ENCODE assay signal across 8 cellular contexts in the genomic region with DNA sequence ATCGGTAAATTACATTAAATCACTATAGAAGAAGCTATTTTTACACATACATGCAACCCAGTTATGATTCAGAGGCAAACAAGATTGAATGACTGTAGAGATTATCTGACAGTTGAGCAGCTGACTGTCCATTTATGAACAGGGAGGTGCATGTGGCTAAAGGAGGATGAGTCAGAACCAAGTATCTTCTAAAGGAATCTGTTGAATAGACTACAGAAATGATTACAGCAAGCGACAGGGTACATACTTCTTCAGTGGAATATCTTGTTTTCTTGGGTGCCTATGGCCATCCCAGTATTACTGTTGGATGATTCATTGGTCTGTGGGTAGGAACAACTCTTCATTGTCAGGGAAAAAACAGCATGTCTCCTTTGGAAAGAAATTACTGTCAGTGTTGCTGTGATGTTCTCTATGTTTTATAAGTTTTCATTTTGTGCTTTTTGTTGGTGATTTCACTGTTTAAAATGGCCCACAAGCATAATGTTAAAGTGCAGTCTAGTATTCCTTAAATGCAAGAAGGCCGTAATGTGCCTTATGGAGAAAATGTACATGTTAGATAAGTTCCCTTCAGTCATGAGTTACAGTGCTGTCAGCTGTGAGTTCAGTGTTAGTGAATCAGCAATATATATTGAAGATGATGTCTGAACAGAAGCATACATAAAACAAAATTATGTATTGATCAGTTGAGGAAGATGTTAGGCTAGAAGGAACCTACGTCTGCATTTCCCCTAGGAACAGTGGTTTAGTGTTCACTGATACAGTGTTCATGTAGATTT. TPM values are rescaled to one million over a fixed set of nuclear protein-coding genes. Genes with fewer than 3 reads are reported as not detected.
A peak's percentile ranks its signal among the peaks of the same experiment; 100 is the strongest.
DNase-seq lines count a peak whose midpoint lies in the region; ATAC-seq and TF ChIP-seq lines count a peak whose summit lies in the region.

No MANE protein-coding gene starts in this region.

- no peaks in the 10 kb centered on the region for H3K9me3 Mint-ChIP-seq in naive thymus-derived CD8-positive, alpha-beta T cell
- H3K9me3 Mint-ChIP-seq in WTC11 = no peaks in the 10 kb centered on the region

- peaks cover 0 to 11% (median 2%) of the 10 kb centered on the region in 3 donors for H3K36me3 Mint-ChIP-seq in naive thymus-derived CD8-positive, alpha-beta T cell
- H3K36me3 Mint-ChIP-seq in WTC11 = 0 out of 2 replicates have a peak, but pooled peaks cover 2% of the 10 kb centered on the region

- H3K36me3 ChIP-seq in adipocyte (ENCODE audit: control insufficient read depth, insufficient read depth, low read length, severe bottlenecking) = peaks cover 3% of the 10 kb centered on the region

- no peak for TF ChIP-seq CTCF in WTC11 (IDR thresholded peaks at IDR 0.05)

- POLR2A ChIA-PET in naive thymus-derived CD8-positive, alpha-beta T cell (lab: Charles Lee) = interaction anchor here (0.6 to 1.3 kb wide), 4 partner anchors 10 to 99 kb away, joined by 3 to 6 read pairs (median 5); no protein-coding TSS in a partner anchor
- POLR2A ChIA-PET in WTC11 (lab: Charles Lee) = no interaction called here

- no peaks in the 10 kb centered on the region for H3K27me3 Mint-ChIP-seq in naive thymus-derived CD8-positive, alpha-beta T cell
- H3K27me3 Mint-ChIP-seq in WTC11 (ENCODE audit: low read depth) = no peaks in the 10 kb centered on the region

- H3K27ac Mint-ChIP-seq in naive thymus-derived CD8-positive, alpha-beta T cell = peak overlapping the region in 8 of 10 donors; percentile 50 to 81 (median 60)
- H3K27ac Mint-ChIP-seq in WTC11 = no peak overlapping the region

- H3K27me3 ChIP-seq in adipocyte (replicated peaks; ENCODE audit: control insufficient read depth, insufficient read depth, low read length) = no peaks in the 10 kb centered on the region

- H3K9me3 ChIP-seq in adipocyte (ENCODE audit: control insufficient read depth, low read length) = no peaks in the 10 kb centered on the region

- peak; percentile 55 for ATAC-seq in HG03442 (IDR thresholded peaks at IDR 0.05; ENCODE audit: unreplicated experiment)
- no peak for ATAC-seq in naive thymus-derived CD8-positive, alpha-beta T cell
- no peak for ATAC-seq in WTC11
- no peak for ATAC-seq in HG03025 (IDR thresholded peaks at IDR 0.05; ENCODE audit: low FRiP score, unreplicated experiment)

- DNase-seq in GM04503 (ENCODE audit: low read depth) (peak; percentile 96), adipocyte (ENCODE audit: low read depth) (peak; percentile 80), WTC11 (ENCODE audit: low spot score) (no peak), NCI-H1048 (lab: John Stamatoyannopoulos, UW) (no peak)
- DNase-seq in naive thymus-derived CD8-positive, alpha-beta T cell = no peak
- DNase-seq in central memory CD4-positive, alpha-beta T cell = no peak

- CTCF ChIA-PET in WTC11 (lab: Charles Lee) = no interaction called here

- H3K4me1 Mint-ChIP-seq in naive thymus-derived CD8-positive, alpha-beta T cell = peaks cover 18 to 59% (median 44%) of the 10 kb centered on the region in 4 donors
- H3K4me1 Mint-ChIP-seq in WTC11 = no peaks in the 10 kb centered on the region

- peak overlapping the region; percentile 1 for H3K9ac ChIP-seq in adipocyte (ENCODE audit: low read length)

- no peak overlapping the region for H3K4me3 ChIP-seq in adipocyte (ENCODE audit: low read length)

- peaks cover 18% of the 10 kb centered on the region for H3K4me1 ChIP-seq in adipocyte (ENCODE audit: control insufficient read depth, insufficient read depth, low read length)

- no peak overlapping the region for H3K4me3 Mint-ChIP-seq in naive thymus-derived CD8-positive, alpha-beta T cell
- H3K4me3 Mint-ChIP-seq in WTC11 = no peak overlapping the region

TF ChIP-seq in WTC11, 78 proteins besides CTCF, POLR2A, EP300 and RAD21 (continues in another document):
- TF ChIP-seq, protein P1, sequence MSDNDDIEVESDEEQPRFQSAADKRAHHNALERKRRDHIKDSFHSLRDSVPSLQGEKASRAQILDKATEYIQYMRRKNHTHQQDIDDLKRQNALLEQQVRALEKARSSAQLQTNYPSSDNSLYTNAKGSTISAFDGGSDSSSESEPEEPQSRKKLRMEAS (CRISPR knock-in tag; IDR thresholded peaks at IDR 0.05) = no peak
- TF ChIP-seq, protein P2, sequence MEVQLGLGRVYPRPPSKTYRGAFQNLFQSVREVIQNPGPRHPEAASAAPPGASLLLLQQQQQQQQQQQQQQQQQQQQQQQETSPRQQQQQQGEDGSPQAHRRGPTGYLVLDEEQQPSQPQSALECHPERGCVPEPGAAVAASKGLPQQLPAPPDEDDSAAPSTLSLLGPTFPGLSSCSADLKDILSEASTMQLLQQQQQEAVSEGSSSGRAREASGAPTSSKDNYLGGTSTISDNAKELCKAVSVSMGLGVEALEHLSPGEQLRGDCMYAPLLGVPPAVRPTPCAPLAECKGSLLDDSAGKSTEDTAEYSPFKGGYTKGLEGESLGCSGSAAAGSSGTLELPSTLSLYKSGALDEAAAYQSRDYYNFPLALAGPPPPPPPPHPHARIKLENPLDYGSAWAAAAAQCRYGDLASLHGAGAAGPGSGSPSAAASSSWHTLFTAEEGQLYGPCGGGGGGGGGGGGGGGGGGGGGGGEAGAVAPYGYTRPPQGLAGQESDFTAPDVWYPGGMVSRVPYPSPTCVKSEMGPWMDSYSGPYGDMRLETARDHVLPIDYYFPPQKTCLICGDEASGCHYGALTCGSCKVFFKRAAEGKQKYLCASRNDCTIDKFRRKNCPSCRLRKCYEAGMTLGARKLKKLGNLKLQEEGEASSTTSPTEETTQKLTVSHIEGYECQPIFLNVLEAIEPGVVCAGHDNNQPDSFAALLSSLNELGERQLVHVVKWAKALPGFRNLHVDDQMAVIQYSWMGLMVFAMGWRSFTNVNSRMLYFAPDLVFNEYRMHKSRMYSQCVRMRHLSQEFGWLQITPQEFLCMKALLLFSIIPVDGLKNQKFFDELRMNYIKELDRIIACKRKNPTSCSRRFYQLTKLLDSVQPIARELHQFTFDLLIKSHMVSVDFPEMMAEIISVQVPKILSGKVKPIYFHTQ (CRISPR knock-in tag; IDR thresholded peaks at IDR 0.05) = no peak
- TF ChIP-seq IRF2 (CRISPR knock-in tag; IDR thresholded peaks at IDR 0.05; ENCODE audit: borderline replicate concordance, low read depth) (no peak), NFATC4 (CRISPR knock-in tag; IDR thresholded peaks at IDR 0.05) (no peak), AFF4 (CRISPR knock-in tag; IDR thresholded peaks at IDR 0.05; ENCODE audit: borderline replicate concordance) (no peak), E2F1 (CRISPR knock-in tag; IDR thresholded peaks at IDR 0.05) (no peak), NR2C2 (CRISPR knock-in tag; IDR thresholded peaks at IDR 0.05) (no peak), ZNF121 (CRISPR knock-in tag; IDR thresholded peaks at IDR 0.05) (no peak)
- TF ChIP-seq, protein P3, sequence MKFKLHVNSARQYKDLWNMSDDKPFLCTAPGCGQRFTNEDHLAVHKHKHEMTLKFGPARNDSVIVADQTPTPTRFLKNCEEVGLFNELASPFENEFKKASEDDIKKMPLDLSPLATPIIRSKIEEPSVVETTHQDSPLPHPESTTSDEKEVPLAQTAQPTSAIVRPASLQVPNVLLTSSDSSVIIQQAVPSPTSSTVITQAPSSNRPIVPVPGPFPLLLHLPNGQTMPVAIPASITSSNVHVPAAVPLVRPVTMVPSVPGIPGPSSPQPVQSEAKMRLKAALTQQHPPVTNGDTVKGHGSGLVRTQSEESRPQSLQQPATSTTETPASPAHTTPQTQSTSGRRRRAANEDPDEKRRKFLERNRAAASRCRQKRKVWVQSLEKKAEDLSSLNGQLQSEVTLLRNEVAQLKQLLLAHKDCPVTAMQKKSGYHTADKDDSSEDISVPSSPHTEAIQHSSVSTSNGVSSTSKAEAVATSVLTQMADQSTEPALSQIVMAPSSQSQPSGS (CRISPR knock-in tag; IDR thresholded peaks at IDR 0.05; ENCODE audit: borderline replicate concordance, low read depth) = no peak

RNA-seq across cellular contexts. Expression of gene CBFB, which starts 27.0 kb away (rescaled TPM):
- 10 to 100 TPM; 91.4 to 95.0 TPM for total RNA-seq in naive thymus-derived CD8-positive, alpha-beta T cell
- 10 to 100 TPM; 61.2 to 79.8 (median 73.5) TPM for polyA plus RNA-seq in naive thymus-derived CD8-positive, alpha-beta T cell
- total RNA-seq in WTC11 (2021) = 36.9 to 40.9 TPM (median 37.1 TPM) in 3 replicates

RNA-seq across cellular contexts. Expression of gene PHAF1, which starts 53.8 kb away (rescaled TPM):
- total RNA-seq in naive thymus-derived CD8-positive, alpha-beta T cell = 10 to 100 TPM; 21.4 to 23.3 TPM
- polyA plus RNA-seq in naive thymus-derived CD8-positive, alpha-beta T cell = 10 to 100 TPM in 1 of 3 donors, 1 to 10 TPM in 2; 6.9 to 10.9 (median 6.9) TPM
- 16.9 to 18.8 TPM (median 17.4 TPM) in 3 replicates for total RNA-seq in WTC11 (2021)

Comparison
In these comparisons a context has a peak if more than half of its experiments do, and no peak if none do; other contexts are left out.
1. DNase-seq: peak in GM04503 (single experiment) and adipocyte (single experiment); none in naive thymus-derived CD8-positive, alpha-beta T cell (0 of 10), WTC11 (single experiment), NCI-H1048 (single experiment) and central memory CD4-positive, alpha-beta T cell (single experiment).